1 cellular context compared by ENCODE assay signal in genomic region chr3:155640098-155640497, GRCh38.
TF ChIP-seq lines count a peak whose summit lies in the region.

No MANE protein-coding gene starts in this region.

TF ChIP-seq in GM23338, 12 proteins besides CTCF, POLR2A, EP300 and RAD21 (continued from another document):
- TF ChIP-seq ETS1 (IDR thresholded peaks at IDR 0.05), result no peak
- no peak for TF ChIP-seq EZH2 (IDR thresholded peaks at IDR 0.05; ENCODE audit: low read depth, unreplicated experiment)
- no peak for TF ChIP-seq NANOG (IDR thresholded peaks at IDR 0.05; ENCODE audit: borderline replicate concordance)
- no peak for TF ChIP-seq REST (IDR thresholded peaks at IDR 0.05; ENCODE audit: unreplicated experiment)
- TF ChIP-seq EZH2phosphoT487 (IDR thresholded peaks at IDR 0.05; ENCODE audit: unreplicated experiment), result no peak
- no peak for TF ChIP-seq JUNB (IDR thresholded peaks at IDR 0.05; ENCODE audit: unreplicated experiment)
- no peak for TF ChIP-seq ZNF114 (CRISPR knock-in tag; IDR thresholded peaks at IDR 0.05)
